1 cellular context compared by ENCODE assay signal in the genomic region with DNA sequence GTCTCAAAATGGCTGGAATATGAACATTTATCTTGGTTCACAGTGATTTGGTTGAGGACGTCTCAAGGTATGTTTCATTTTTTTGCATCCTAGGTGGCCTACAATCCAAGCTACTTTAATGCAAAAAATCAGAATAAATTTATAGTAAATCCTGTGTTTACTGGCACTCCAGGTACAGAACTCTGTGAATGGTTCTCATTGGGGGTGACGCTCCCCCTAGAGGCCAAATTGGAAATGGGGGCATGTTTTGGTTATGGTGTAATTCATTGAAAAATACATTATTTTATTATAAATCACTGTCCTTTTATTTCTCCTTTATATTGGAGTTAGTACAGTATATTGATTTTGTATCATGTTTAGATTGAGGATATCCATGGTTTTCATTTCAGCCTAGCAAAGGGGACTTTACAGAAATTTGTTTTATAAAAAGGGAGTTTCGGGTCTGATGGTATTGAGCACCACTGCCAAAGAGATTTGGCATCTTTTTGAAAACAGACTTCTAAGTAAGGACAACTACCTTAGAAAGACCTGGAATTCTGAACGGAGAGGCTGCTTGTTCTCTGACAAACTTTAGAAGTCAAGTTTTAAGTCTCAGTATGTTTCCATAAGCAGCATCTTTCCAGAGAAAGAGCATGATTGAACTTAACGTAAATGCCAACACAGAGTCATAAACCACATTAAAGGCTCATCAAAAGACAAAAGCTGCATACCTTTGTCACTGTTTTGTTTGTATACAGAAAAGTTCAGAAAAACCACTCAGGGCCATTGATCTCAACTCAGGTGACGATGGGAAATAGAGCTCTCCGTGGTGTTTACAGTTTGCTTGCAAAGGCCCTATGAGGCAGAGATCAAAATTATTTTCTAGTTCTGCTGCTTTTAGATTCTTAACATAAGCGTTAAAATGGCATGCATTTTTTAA.
TF ChIP-seq lines count a peak whose summit lies in the region.

No MANE protein-coding gene starts in this region.

TF ChIP-seq in WTC11, 78 proteins besides CTCF, POLR2A, EP300 and RAD21 (continued from another document):
- TF ChIP-seq, protein P1, sequence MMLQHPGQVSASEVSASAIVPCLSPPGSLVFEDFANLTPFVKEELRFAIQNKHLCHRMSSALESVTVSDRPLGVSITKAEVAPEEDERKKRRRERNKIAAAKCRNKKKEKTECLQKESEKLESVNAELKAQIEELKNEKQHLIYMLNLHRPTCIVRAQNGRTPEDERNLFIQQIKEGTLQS (CRISPR knock-in tag; conservative IDR thresholded peaks at IDR 0.05) = no peak
- TF ChIP-seq KAT7 (CRISPR knock-in tag; IDR thresholded peaks at IDR 0.05; ENCODE audit: borderline replicate concordance) = no peak
